9 cellular contexts compared by ENCODE assay signal in the genomic region with DNA sequence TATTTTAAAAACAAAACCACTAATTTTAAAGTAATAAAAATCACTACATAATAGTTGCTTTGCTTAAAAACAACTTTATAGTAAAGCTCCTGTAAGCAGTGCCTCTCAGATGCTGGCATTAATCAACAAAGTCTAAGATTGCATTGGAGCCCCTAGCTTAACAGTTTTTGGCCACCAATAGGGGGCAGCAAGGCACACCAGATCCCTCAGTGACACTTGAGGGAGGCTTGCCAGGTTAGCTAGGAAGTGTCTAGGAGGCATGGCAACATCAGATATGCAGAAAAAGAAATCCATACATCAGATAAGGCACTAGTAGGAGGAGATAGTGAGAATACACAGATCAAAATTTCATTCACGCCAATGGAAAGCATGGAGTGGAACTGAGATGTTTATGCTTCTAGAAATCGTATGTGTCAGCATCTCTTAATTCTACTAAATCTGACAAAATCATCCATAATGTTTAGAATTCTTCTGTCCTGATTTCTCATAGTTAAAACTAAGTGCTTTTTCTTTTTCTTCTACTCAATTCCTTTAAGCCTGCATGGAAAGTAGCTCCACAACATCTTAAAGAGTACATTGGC.
A peak's percentile ranks its signal among the peaks of the same experiment; 100 is the strongest.
DNase-seq lines count a peak whose midpoint lies in the region; ATAC-seq and TF ChIP-seq lines count a peak whose summit lies in the region.
"Had no signal": no experiment of that assay in that cellular context is flagged by ENCODE, and none has a peak within 500 bp of the region (broad histone marks: within the 10 kb centered on the region; RNA-seq: fewer than 3 reads in every experiment).

No MANE protein-coding gene starts in this region.

- H3K9me3 ChIP-seq in iPS DF 6.9 (ENCODE audit: control insufficient read depth, insufficient read depth, low read length): no peaks in the 10 kb centered on the region
- H3K9me3 ChIP-seq: suprapubic skin had no signal

- H3K9me3 Mint-ChIP-seq in T-helper 2 cell treated with Interferon-gamma antibody and Interleukin-4, amounts not matched to agents 5 μg/mL and 100 μg/mL, for 36 hours: no peaks in the 10 kb centered on the region

- no peaks in the 10 kb centered on the region for H3K36me3 ChIP-seq in iPS DF 6.9 (ENCODE audit: control insufficient read depth, insufficient read depth, low read length)
- H3K36me3 ChIP-seq: suprapubic skin had no signal

- no peak overlapping the region for H3K27ac ChIP-seq in iPS DF 6.9 (ENCODE audit: low read length)
- H3K27ac ChIP-seq: suprapubic skin had no signal

- no peaks in the 10 kb centered on the region for H3K27me3 ChIP-seq in iPS DF 6.9 (ENCODE audit: control insufficient read depth, insufficient read depth, low read length)
- H3K27me3 ChIP-seq: suprapubic skin had no signal

- DNase-seq in 8988T: peak; percentile 12
- DNase-seq in NCI-H1694 (lab: John Stamatoyannopoulos, UW): peak; percentile 58
- DNase-seq in T-helper 2 cell treated with Interferon-gamma antibody and Interleukin-4, amounts not matched to agents 5 μg/mL and 100 μg/mL, for 36 hours (ENCODE audit: low spot score): peak; percentile 24
- peak; percentile 72 for DNase-seq in astrocyte of the spinal cord (ENCODE audit: low read depth, low spot score)
- peak; percentile 43 for DNase-seq in iPS DF 6.9 (ENCODE audit: low read depth, low spot score)
- DNase-seq in stimulated activated CD4-positive, alpha-beta T cell treated with anti-CD3 and anti-CD28 coated beads, Interleukin-12 subunit alpha, Interleukin-12 subunit beta, amount 100 ng/mL, for 48 hours (ENCODE audit: low read depth in 2 of 3, low spot score in 1 of 3): peak; percentile 15 to 67 (median 49)

- H3K4me3 Mint-ChIP-seq in T-helper 2 cell treated with Interferon-gamma antibody and Interleukin-4, amounts not matched to agents 5 μg/mL and 100 μg/mL, for 36 hours: no peak overlapping the region

- no peaks in the 10 kb centered on the region for H3K4me1 Mint-ChIP-seq in T-helper 2 cell treated with Interferon-gamma antibody and Interleukin-4, amounts not matched to agents 5 μg/mL and 100 μg/mL, for 36 hours (ENCODE audit: low read depth)

- peak; percentile 92 for TF ChIP-seq CTCF in astrocyte of the spinal cord (IDR thresholded peaks at IDR 0.05; ENCODE audit: low read depth, low read length)

- no peaks in the 10 kb centered on the region for H3K4me1 ChIP-seq in iPS DF 6.9 (ENCODE audit: control insufficient read depth, insufficient read depth, low read length)
- H3K4me1 ChIP-seq: suprapubic skin had no signal

- no peaks in the 10 kb centered on the region for H3K27me3 Mint-ChIP-seq in T-helper 2 cell treated with Interferon-gamma antibody and Interleukin-4, amounts not matched to agents 5 μg/mL and 100 μg/mL, for 36 hours (ENCODE audit: low read depth)

- in situ Hi-C loops in astrocyte of the spinal cord (cut with HindIII; ENCODE audit: low sequenced_read_pairs): no loop called here

- H3K27ac Mint-ChIP-seq in T-helper 2 cell treated with Interferon-gamma antibody and Interleukin-4, amounts not matched to agents 5 μg/mL and 100 μg/mL, for 36 hours: no peak overlapping the region

- H3K4me3 ChIP-seq in astrocyte of the spinal cord (ENCODE audit: low read depth, low read length): no peak overlapping the region
- no peak overlapping the region for H3K4me3 ChIP-seq in iPS DF 6.9 (ENCODE audit: low read length)
- H3K4me3 ChIP-seq: suprapubic skin had no signal

- no peaks in the 10 kb centered on the region for H3K36me3 Mint-ChIP-seq in T-helper 2 cell treated with Interferon-gamma antibody and Interleukin-4, amounts not matched to agents 5 μg/mL and 100 μg/mL, for 36 hours (ENCODE audit: low read depth)

- ATAC-seq in GM18498 (IDR thresholded peaks at IDR 0.05; ENCODE audit: unreplicated experiment) (peak; percentile 95), HG02938 (IDR thresholded peaks at IDR 0.05; ENCODE audit: unreplicated experiment) (peak; percentile 87)

- WGBS in iPS DF 6.9 (ENCODE audit: insufficient coverage, insufficient read length): no CpG with 5 or more reads among the region's 2 CpGs

Comparison
In these comparisons a context has a peak if more than half of its experiments do, and no peak if none do; other contexts are left out.
1. DNase-seq: peak in every context shown above with its lines; median percentile 72 in astrocyte of the spinal cord; 58 in NCI-H1694; 49 in stimulated activated CD4-positive, alpha-beta T cell treated with anti-CD3 and anti-CD28 coated beads, Interleukin-12 subunit alpha, Interleukin-12 subunit beta, amount 100 ng/mL, for 48 hours; 43 in iPS DF 6.9; 24 in T-helper 2 cell treated with Interferon-gamma antibody and Interleukin-4, amounts not matched to agents 5 μg/mL and 100 μg/mL, for 36 hours; 12 in 8988T.